18 cellular contexts compared by ENCODE assay signal in genomic region chr10:3228610-3228945, GRCh38. TPM values are rescaled to one million over a fixed set of nuclear protein-coding genes. Genes with fewer than 3 reads are reported as not detected.
DNase-seq lines count a peak whose midpoint lies in the region; ATAC-seq and TF ChIP-seq lines count a peak whose summit lies in the region.
"Had no signal": no experiment of that assay in that cellular context is flagged by ENCODE, and none has a peak within 500 bp of the region (broad histone marks: within the 10 kb centered on the region; RNA-seq: fewer than 3 reads in every experiment).

No MANE protein-coding gene starts in this region.

- TF ChIP-seq POLR2A in uterus (IDR thresholded peaks at IDR 0.05), result no peak

- H3K9ac ChIP-seq in SK-N-SH (no peak overlapping the region; the same call in 1 of the 2 replicates), PC-3 (ENCODE audit: low read length) (0 out of 2 replicates have a peak overlapping the region, but pooled peaks have one; percentile 37)

- peak overlapping the region; percentile 31 to 99; a peak in 3 of 4 replicates for H3K27ac ChIP-seq in SK-N-SH (ENCODE audit: low read depth in 2 of 2, low read length in 1 of 2)
- H3K27ac ChIP-seq in PC-3 (ENCODE audit: low read length), result peak overlapping the region; percentile 93
- no peak overlapping the region for H3K27ac ChIP-seq in uterus
- H3K27ac ChIP-seq: 22Rv1, HL-60 had no signal

- H3K4me3 ChIP-seq in SK-N-SH (ENCODE audit: low read depth in 2 of 2, low read length in 1 of 2) (no peak overlapping the region), PC-3 (ENCODE audit: low read length) (no peak overlapping the region), uterus (no peak overlapping the region)
- H3K4me3 ChIP-seq: GM12878 had no signal

- POLR2A ChIA-PET in SK-N-SH (lab: Yijun Ruan, JAX) (no interaction called here), PC-3 (lab: Charles Lee; ENCODE audit: unreplicated experiment) (interaction anchor here (0.5 kb wide), 1 partner anchor 210 kb away, joined by 3 read pairs; no protein-coding TSS in a partner anchor)

- H3K27me3 ChIP-seq in SK-N-SH (ENCODE audit: insufficient read depth) (no peaks in the 10 kb centered on the region), PC-3 (ENCODE audit: low read length) (no peaks in the 10 kb centered on the region), uterus (no peaks in the 10 kb centered on the region)

- H3K9me3 Mint-ChIP-seq in chondrocyte (ENCODE audit: low read depth), result no peaks in the 10 kb centered on the region
- H3K9me3 Mint-ChIP-seq in stimulated activated effector memory CD8-positive, alpha-beta T cell treated with anti-CD3 and anti-CD28 coated beads, Interleukin-12 subunit alpha, Interleukin-12 subunit beta, amount 100 ng/mL, for 72 hours, result no peaks in the 10 kb centered on the region

- H3K9me3 ChIP-seq in SK-N-SH, result no peaks in the 10 kb centered on the region
- H3K9me3 ChIP-seq in PC-3 (ENCODE audit: low read length), result no peaks in the 10 kb centered on the region
- H3K9me3 ChIP-seq in uterus, result no peaks in the 10 kb centered on the region

- H3K4me3 Mint-ChIP-seq in chondrocyte (ENCODE audit: unreplicated experiment), result no peak overlapping the region
- H3K4me3 Mint-ChIP-seq in stimulated activated effector memory CD8-positive, alpha-beta T cell treated with anti-CD3 and anti-CD28 coated beads, Interleukin-12 subunit alpha, Interleukin-12 subunit beta, amount 100 ng/mL, for 72 hours, result peak overlapping the region; percentile 39

- H3K9me2 ChIP-seq in SK-N-SH (no peaks in the 10 kb centered on the region), PC-3 (replicated peaks; ENCODE audit: low read length) (no peaks in the 10 kb centered on the region)

- ATAC-seq in SK-N-SH treated with all-trans-retinoic acid at 6 μM for 48 hours, result no peak
- no peak for ATAC-seq in PC-3
- ATAC-seq in stimulated activated effector memory CD8-positive, alpha-beta T cell treated with anti-CD3 and anti-CD28 coated beads, Interleukin-12 subunit alpha, Interleukin-12 subunit beta, amount 100 ng/mL, for 72 hours, result no peak
- no peak for ATAC-seq in HG02840 (IDR thresholded peaks at IDR 0.05; ENCODE audit: low FRiP score, unreplicated experiment)

- no peaks in the 10 kb centered on the region for H3K36me3 Mint-ChIP-seq in chondrocyte (ENCODE audit: low read depth)
- H3K36me3 Mint-ChIP-seq in stimulated activated effector memory CD8-positive, alpha-beta T cell treated with anti-CD3 and anti-CD28 coated beads, Interleukin-12 subunit alpha, Interleukin-12 subunit beta, amount 100 ng/mL, for 72 hours, result peaks cover 8% of the 10 kb centered on the region

- no peak for DNase-seq in SK-N-SH
- DNase-seq in PC-3, result no peak
- no peak for DNase-seq in chondrocyte (ENCODE audit: low spot score)
- no peak for DNase-seq in stimulated activated effector memory CD8-positive, alpha-beta T cell treated with anti-CD3 and anti-CD28 coated beads, Interleukin-12 subunit alpha, Interleukin-12 subunit beta, amount 100 ng/mL, for 72 hours (ENCODE audit: low spot score in 2 of 2)
- DNase-seq in uterus, result no peak
- no peak for DNase-seq in activated T-cell treated with anti-CD3 and anti-CD28 coated beads, Interleukin-2, amount 50 U/mL, for 48 hours
- DNase-seq: C1 segment of cervical spinal cord; DMS53; KBM-7; NCI-H1092 treated with DMSO at 0.1 percent for 48 hours; NCI-H1694 treated with DMSO at 0.1 percent for 48 hours; NCI-H345; NK-92 treated with Interleukin-12 subunit alpha and Interleukin-12 subunit beta, amount 100 ng/mL, for 24 hours had no signal

- intact Hi-C loops in PC-3 (cut with micrococcal nuclease) (no loop called here), uterus (cut with DNase I; ENCODE audit: low total_unique reads) (no loop called here)

- BruUV-seq in PC-3 (replicated peaks; lab: Mats Ljungman, UMichigan), result no TSS peak

- 0 out of 2 replicates have a peak overlapping the region, but pooled peaks have one; percentile 79 for H3K4me2 ChIP-seq in SK-N-SH
- H3K4me2 ChIP-seq in PC-3 (ENCODE audit: low read length), result peak overlapping the region; percentile 82; the same call in 1 of the 2 replicates

- CTCF ChIA-PET in SK-N-SH (lab: Yijun Ruan, JAX) (interaction anchor here (1.1 kb wide), 1 partner anchor 12 kb away, joined by 4 read pairs; no protein-coding TSS in a partner anchor), PC-3 (lab: Charles Lee) (no interaction called here)

- no peaks in the 10 kb centered on the region for H3K36me3 ChIP-seq in SK-N-SH (replicated peaks in 1 of 2; ENCODE audit: control insufficient read depth in 1 of 2, insufficient read depth in 2 of 2, low read length in 1 of 2)
- no peaks in the 10 kb centered on the region for H3K36me3 ChIP-seq in PC-3 (ENCODE audit: low read depth, low read length)
- no peaks in the 10 kb centered on the region for H3K36me3 ChIP-seq in uterus

- no peaks in the 10 kb centered on the region for H3K27me3 Mint-ChIP-seq in chondrocyte (ENCODE audit: low read depth)

- no peak for TF ChIP-seq EP300 in SK-N-SH (IDR thresholded peaks at IDR 0.05; ENCODE audit: borderline replicate concordance in 1 of 2, low read depth in 1 of 2, low read length in 1 of 2)

- 85% methylated on average over 9 of the region's 10 CpGs for WGBS in SK-N-SH (ENCODE audit: low lambda C conversion rate)

- TF ChIP-seq CTCF in SK-N-SH (IDR thresholded peaks at IDR 0.05), result no peak
- TF ChIP-seq CTCF in PC-3 (conservative IDR thresholded peaks at IDR 0.05; ENCODE audit: low read depth, low read length), result no peak
- no peak for TF ChIP-seq CTCF in chondrocyte (IDR thresholded peaks at IDR 0.05)
- no peak for TF ChIP-seq CTCF in uterus (IDR thresholded peaks at IDR 0.05)

- H3K79me2 ChIP-seq in SK-N-SH (ENCODE audit: insufficient read depth) (no peaks in the 10 kb centered on the region), PC-3 (ENCODE audit: low read length) (no peaks in the 10 kb centered on the region)

- peaks cover 0 to 17% of the 10 kb centered on the region in 2 experiments; a peak in 2 of 4 replicates for H3K4me1 ChIP-seq in SK-N-SH (ENCODE audit: control insufficient read depth in 1 of 2, insufficient read depth in 2 of 2, low read depth in 1 of 2, low read length in 1 of 2)
- peaks cover 20% of the 10 kb centered on the region for H3K4me1 ChIP-seq in PC-3 (ENCODE audit: insufficient read depth, low read length)
- H3K4me1 ChIP-seq in uterus, result no peaks in the 10 kb centered on the region

- H4K20me1 ChIP-seq in SK-N-SH (ENCODE audit: insufficient read depth), result no peaks in the 10 kb centered on the region
- no peaks in the 10 kb centered on the region for H4K20me1 ChIP-seq in PC-3 (ENCODE audit: low read length)

- H2AFZ ChIP-seq in SK-N-SH (ENCODE audit: low read depth) (no peak overlapping the region), PC-3 (ENCODE audit: low read length) (no peak overlapping the region)

- H3K4me1 Mint-ChIP-seq in chondrocyte (ENCODE audit: low read depth), result no peaks in the 10 kb centered on the region
- no peaks in the 10 kb centered on the region for H3K4me1 Mint-ChIP-seq in stimulated activated effector memory CD8-positive, alpha-beta T cell treated with anti-CD3 and anti-CD28 coated beads, Interleukin-12 subunit alpha, Interleukin-12 subunit beta, amount 100 ng/mL, for 72 hours

- H3K27ac Mint-ChIP-seq in chondrocyte (ENCODE audit: unreplicated experiment), result peak overlapping the region; percentile 98
- H3K27ac Mint-ChIP-seq in stimulated activated effector memory CD8-positive, alpha-beta T cell treated with anti-CD3 and anti-CD28 coated beads, Interleukin-12 subunit alpha, Interleukin-12 subunit beta, amount 100 ng/mL, for 72 hours, result peak overlapping the region; percentile 86

- peaks cover 28% of the 10 kb centered on the region for H3F3A ChIP-seq in SK-N-SH (replicated peaks; ENCODE audit: insufficient read depth)
- no peaks in the 10 kb centered on the region for H3F3A ChIP-seq in PC-3 (ENCODE audit: low read length, unreplicated experiment)

- no peak for TF ChIP-seq RAD21 in SK-N-SH (IDR thresholded peaks at IDR 0.05; ENCODE audit: low read length)

TF ChIP-seq in SK-N-SH, 30 proteins besides CTCF, POLR2A, EP300 and RAD21 (continues in another document):
- TF ChIP-seq IRF3 (IDR thresholded peaks at IDR 0.05; ENCODE audit: low read depth, low read length) (no peak), GABPA (IDR thresholded peaks at IDR 0.05; ENCODE audit: low read depth) (no peak), FOSL2 (IDR thresholded peaks at IDR 0.05; ENCODE audit: borderline replicate concordance, low read depth) (no peak), SMC3 (IDR thresholded peaks at IDR 0.05; ENCODE audit: low read depth, low read length) (no peak), CHD2 (IDR thresholded peaks at IDR 0.05; ENCODE audit: low read length, partially characterized antibody) (no peak)

TF ChIP-seq in SK-N-SH treated with all-trans-retinoic acid at 6 μM for 48 hours, 23 proteins besides CTCF, POLR2A, EP300 and RAD21 (continues in another document):
- TF ChIP-seq ZFP30 (CRISPR knock-in tag; IDR thresholded peaks at IDR 0.05), result no peak
- TF ChIP-seq, protein P1, sequence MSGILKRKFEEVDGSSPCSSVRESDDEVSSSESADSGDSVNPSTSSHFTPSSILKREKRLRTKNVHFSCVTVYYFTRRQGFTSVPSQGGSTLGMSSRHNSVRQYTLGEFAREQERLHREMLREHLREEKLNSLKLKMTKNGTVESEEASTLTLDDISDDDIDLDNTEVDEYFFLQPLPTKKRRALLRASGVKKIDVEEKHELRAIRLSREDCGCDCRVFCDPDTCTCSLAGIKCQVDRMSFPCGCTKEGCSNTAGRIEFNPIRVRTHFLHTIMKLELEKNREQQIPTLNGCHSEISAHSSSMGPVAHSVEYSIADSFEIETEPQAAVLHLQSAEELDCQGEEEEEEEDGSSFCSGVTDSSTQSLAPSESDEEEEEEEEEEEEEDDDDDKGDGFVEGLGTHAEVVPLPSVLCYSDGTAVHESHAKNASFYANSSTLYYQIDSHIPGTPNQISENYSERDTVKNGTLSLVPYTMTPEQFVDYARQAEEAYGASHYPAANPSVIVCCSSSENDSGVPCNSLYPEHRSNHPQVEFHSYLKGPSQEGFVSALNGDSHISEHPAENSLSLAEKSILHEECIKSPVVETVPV (CRISPR knock-in tag; IDR thresholded peaks at IDR 0.05), result no peak
- no peak for TF ChIP-seq ZC3H10 (CRISPR knock-in tag; IDR thresholded peaks at IDR 0.05)
- no peak for TF ChIP-seq ZNF70 (CRISPR knock-in tag; IDR thresholded peaks at IDR 0.05)
- no peak for TF ChIP-seq ARNTL (CRISPR knock-in tag; IDR thresholded peaks at IDR 0.05; ENCODE audit: borderline replicate concordance, low read depth)
- no peak for TF ChIP-seq OSR1 (CRISPR knock-in tag; IDR thresholded peaks at IDR 0.05)
- no peak for TF ChIP-seq TOX (CRISPR knock-in tag; IDR thresholded peaks at IDR 0.05; ENCODE audit: borderline replicate concordance)
- no peak for TF ChIP-seq ZFP3 (CRISPR knock-in tag; IDR thresholded peaks at IDR 0.05)
- TF ChIP-seq ISL1 (CRISPR knock-in tag; IDR thresholded peaks at IDR 0.05), result no peak
- no peak for TF ChIP-seq ZNF8 (CRISPR knock-in tag; IDR thresholded peaks at IDR 0.05)

RNA-seq across cellular contexts. Expression of gene PITRM1, which starts 56.0 kb away (rescaled TPM):
- polyA plus RNA-seq in SK-N-SH (2012; rRNA removed), result 45.9 and 79.6 TPM in 2 replicates
- 46.3 and 52.8 TPM in 2 replicates for polyA plus RNA-seq in SK-N-SH (2012; cell fraction: cytosol; rRNA removed)
- 185 and 200 TPM in 2 replicates for polyA plus RNA-seq in SK-N-SH (2012; cell fraction: nucleus; rRNA removed)
- total RNA-seq in PC-3 (2014; rRNA removed), result 61.5 and 73.2 TPM in 2 replicates
- 71.8 to 95.0 TPM (median 84.9 TPM) in 3 replicates for total RNA-seq in chondrocyte
- 10 to 100 TPM; 37.4 to 100.0 (median 51.4) TPM for total RNA-seq in uterus

Comparison
In these comparisons a context has a peak if more than half of its experiments do, and no peak if none do; other contexts are left out.
1. H3K27ac ChIP-seq: peak in SK-N-SH (2 of 2) and PC-3 (single experiment); none in uterus (0 of 2).